ENCODE assay signal across 22 cellular contexts in genomic region chr3:128381609-128382008, GRCh38.
DNase-seq lines count a peak whose midpoint lies in the region; ATAC-seq and TF ChIP-seq lines count a peak whose summit lies in the region.
"Had no signal": no experiment of that assay in that cellular context is flagged by ENCODE, and none has a peak within 500 bp of the region (broad histone marks: within the 10 kb centered on the region; RNA-seq: fewer than 3 reads in every experiment).

No MANE protein-coding gene starts in this region.

- H3K27ac ChIP-seq in thoracic aorta: peak overlapping the region; percentile 11 to 69
- no peak overlapping the region for H3K27ac ChIP-seq in brain microvascular endothelial cell
- H3K27ac ChIP-seq: HL-60, spleen had no signal

- H3K4me3 Mint-ChIP-seq in activated T-cell treated with anti-CD3 and anti-CD28 coated beads, Interleukin-2, amount 50 U/mL, for 72 hours: no peak overlapping the region
- no peak overlapping the region for H3K4me3 Mint-ChIP-seq in T-helper 17 cell
- H3K4me3 Mint-ChIP-seq: dendritic cell treated with granulocyte-macrophage colony-stimulating factor and Interleukin-4, amounts not matched to agents 40 ng/mL and 50 ng/mL, for 4 days; naive B cell had no signal

- H3K36me3 ChIP-seq in mucosa of descending colon (ENCODE audit: low read depth) (no peaks in the 10 kb centered on the region), thoracic aorta (no peaks in the 10 kb centered on the region), brain microvascular endothelial cell (replicated peaks) (no peaks in the 10 kb centered on the region)

- H3K4me3 ChIP-seq in mucosa of descending colon (no peak overlapping the region), thoracic aorta (no peak overlapping the region), brain microvascular endothelial cell (ENCODE audit: low read depth, low read length) (no peak overlapping the region)
- H3K4me3 ChIP-seq: spleen had no signal

- H3K9me3 ChIP-seq in T-helper 17 cell (ENCODE audit: control insufficient read depth, low read length, poor library complexity, severe bottlenecking): no peaks in the 10 kb centered on the region
- no peaks in the 10 kb centered on the region for H3K9me3 ChIP-seq in mucosa of descending colon
- H3K9me3 ChIP-seq in thoracic aorta: no peaks in the 10 kb centered on the region
- H3K9me3 ChIP-seq: spleen had no signal

- ATAC-seq in activated T-cell treated with anti-CD3 and anti-CD28 coated beads, Interleukin-2, amount 50 U/mL, for 72 hours (replicated peaks in 1 of 2): no peak
- no peak for ATAC-seq in T-helper 17 cell
- peak; percentile 35 for ATAC-seq in mucosa of descending colon
- ATAC-seq in thoracic aorta (ENCODE audit: insufficient number of reproducible peaks, low FRiP score, low read depth): no peak
- no peak for ATAC-seq in HG03469 (IDR thresholded peaks at IDR 0.05; ENCODE audit: unreplicated experiment)
- ATAC-seq in HG03095 (IDR thresholded peaks at IDR 0.05; ENCODE audit: unreplicated experiment): no peak

- H3K36me3 Mint-ChIP-seq in activated T-cell treated with anti-CD3 and anti-CD28 coated beads, Interleukin-2, amount 50 U/mL, for 72 hours (ENCODE audit: insufficient read depth in 2 of 2): no peaks in the 10 kb centered on the region
- H3K36me3 Mint-ChIP-seq in T-helper 17 cell (ENCODE audit: low read depth): peaks cover 2% of the 10 kb centered on the region

- TF ChIP-seq CTCF in mucosa of descending colon (IDR thresholded peaks at IDR 0.05) (no peak), thoracic aorta (IDR thresholded peaks at IDR 0.05) (no peak), brain microvascular endothelial cell (IDR thresholded peaks at IDR 0.05; ENCODE audit: low read depth, low read length, missing control alignments) (no peak)

- H3K4me1 Mint-ChIP-seq in activated T-cell treated with anti-CD3 and anti-CD28 coated beads, Interleukin-2, amount 50 U/mL, for 72 hours (ENCODE audit: low read depth): peaks cover 8% of the 10 kb centered on the region
- peaks cover 9% of the 10 kb centered on the region for H3K4me1 Mint-ChIP-seq in T-helper 17 cell

- in situ Hi-C loops in brain microvascular endothelial cell (cut with HindIII; ENCODE audit: low pct_ligation_motif_present, low sequenced_read_pairs): no loop called here

- H3K27ac Mint-ChIP-seq in activated T-cell treated with anti-CD3 and anti-CD28 coated beads, Interleukin-2, amount 50 U/mL, for 72 hours: peak overlapping the region; percentile 4
- peak overlapping the region; percentile 43 for H3K27ac Mint-ChIP-seq in T-helper 17 cell
- H3K27ac Mint-ChIP-seq: dendritic cell treated with granulocyte-macrophage colony-stimulating factor and Interleukin-4, amounts not matched to agents 40 ng/mL and 50 ng/mL, for 4 days had no signal

- no peaks in the 10 kb centered on the region for H3K9me3 Mint-ChIP-seq in activated T-cell treated with anti-CD3 and anti-CD28 coated beads, Interleukin-2, amount 50 U/mL, for 72 hours
- H3K9me3 Mint-ChIP-seq: dendritic cell treated with granulocyte-macrophage colony-stimulating factor and Interleukin-4, amounts not matched to agents 40 ng/mL and 50 ng/mL, for 4 days; naive B cell had no signal

- no peaks in the 10 kb centered on the region for H3K27me3 Mint-ChIP-seq in activated T-cell treated with anti-CD3 and anti-CD28 coated beads, Interleukin-2, amount 50 U/mL, for 72 hours (ENCODE audit: low read depth)
- H3K27me3 Mint-ChIP-seq in T-helper 17 cell: no peaks in the 10 kb centered on the region
- H3K27me3 Mint-ChIP-seq: dendritic cell treated with granulocyte-macrophage colony-stimulating factor and Interleukin-4, amounts not matched to agents 40 ng/mL and 50 ng/mL, for 4 days; naive B cell had no signal

- intact Hi-C loops in mucosa of descending colon (cut with DNase I, micrococcal nuclease): no loop called here

- peaks cover 29% of the 10 kb centered on the region for H3K4me1 ChIP-seq in mucosa of descending colon (ENCODE audit: low read depth)
- peaks cover 36 to 69% of the 10 kb centered on the region in 2 donors for H3K4me1 ChIP-seq in thoracic aorta (ENCODE audit: control insufficient read depth in 1 of 2, low read depth in 2 of 2)

- H3K27me3 ChIP-seq in thoracic aorta (replicated peaks; ENCODE audit: insufficient read depth) (no peaks in the 10 kb centered on the region), brain microvascular endothelial cell (replicated peaks) (no peaks in the 10 kb centered on the region)
- H3K27me3 ChIP-seq: spleen had no signal

- DNase-seq in activated T-cell treated with anti-CD3 and anti-CD28 coated beads, Interleukin-2, amount 50 U/mL, for 72 hours: no peak
- DNase-seq in activated T-cell treated with anti-CD3 and anti-CD28 coated beads for 4 hours (no peak), T-helper 17 cell (no peak), mucosa of descending colon (peak in 2 of 3 donors; percentile 16 to 47), thoracic aorta (ENCODE audit: low spot score) (no peak), brain microvascular endothelial cell (no peak)
- DNase-seq: activated CD4-positive, alpha-beta T cell treated with anti-CD3 and anti-CD28 coated beads for 1 hour; activated effector memory CD4-positive, alpha-beta T cell treated with anti-CD3 and anti-CD28 coated beads, Interleukin-2, amount 50 U/mL, for 16 hours; AML-193; DMS153; hippocampal formation; naive B cell; NCI-H1436; NCI-H345; NCI-H748 treated with DMSO at 0.1 percent for 48 hours; occipital lobe; spleen; T-helper 2 cell had no signal

Comparison
In these comparisons a context has a peak if more than half of its experiments do, and no peak if none do; other contexts are left out.
1. DNase-seq: peak in mucosa of descending colon (2 of 3); none in activated T-cell treated with anti-CD3 and anti-CD28 coated beads, Interleukin-2, amount 50 U/mL, for 72 hours (0 of 2), activated T-cell treated with anti-CD3 and anti-CD28 coated beads for 4 hours (single experiment), T-helper 17 cell (0 of 3), thoracic aorta (single experiment) and brain microvascular endothelial cell (single experiment).